Comparison of ENCODE assay signal across 8 cellular contexts in the genomic region with DNA sequence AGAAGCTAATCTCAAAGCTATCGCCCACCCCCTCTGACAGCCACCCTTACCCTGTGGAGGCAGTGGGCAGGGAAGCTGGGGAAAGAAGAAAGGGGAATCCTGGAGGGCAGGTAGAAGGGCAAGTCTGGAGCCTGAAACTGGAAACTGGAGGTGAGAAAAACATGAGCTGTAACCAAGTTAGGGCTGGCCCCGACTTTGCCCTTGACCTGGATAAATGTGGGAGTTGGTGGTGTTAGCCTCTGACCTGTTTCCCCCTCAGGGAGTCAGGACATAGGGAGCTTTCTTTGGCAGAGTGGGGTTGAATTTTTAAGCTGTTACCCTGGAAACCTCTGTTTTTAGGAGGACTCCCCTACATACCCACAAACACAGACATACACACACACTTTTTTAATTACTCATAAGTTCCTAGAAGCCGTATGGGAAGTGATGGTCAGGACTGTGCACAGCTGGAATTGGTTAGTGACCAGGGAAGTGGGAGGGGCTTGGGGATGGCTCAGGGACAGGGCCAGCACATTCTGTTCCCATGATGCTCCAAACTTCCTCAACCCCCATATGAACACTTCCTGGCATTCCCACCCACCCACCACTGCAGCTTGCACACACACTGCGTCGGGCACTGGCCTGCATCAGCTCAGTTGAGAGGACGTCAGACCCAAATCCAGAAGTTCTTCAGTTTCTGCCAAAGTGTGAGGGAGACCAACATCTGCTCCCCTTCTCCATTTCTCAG. TPM values are rescaled to one million over a fixed set of nuclear protein-coding genes. Genes with fewer than 3 reads are reported as not detected.
DNase-seq lines count a peak whose midpoint lies in the region; ATAC-seq, FAIRE-seq and TF ChIP-seq lines count a peak whose summit lies in the region.

No MANE protein-coding gene starts in this region.

- peak overlapping the region; percentile 62 for H3K9ac ChIP-seq in mucosa of stomach (ENCODE audit: low read length)

- H3K4me3 ChIP-seq in epithelial cell of esophagus (ENCODE audit: low read length), result no peak overlapping the region
- no peak overlapping the region for H3K4me3 ChIP-seq in mucosa of stomach (ENCODE audit: low read length)

- peak; percentile 100 for DNase-seq in EH (ENCODE audit: low read depth)
- peak; percentile 76 for DNase-seq in SK-N-DZ (ENCODE audit: low spot score)
- DNase-seq in epithelial cell of esophagus (ENCODE audit: low read depth), result peak; percentile 87
- DNase-seq in urothelium cell line (ENCODE audit: low spot score), result peak; percentile 71
- no peak for DNase-seq in NCI-H2107 (lab: John Stamatoyannopoulos, UW)
- no peak for DNase-seq in activated CD8-positive, alpha-beta memory T cell treated with anti-CD3 and anti-CD28 coated beads for 24 hours

- H3K4me1 ChIP-seq in mucosa of stomach (ENCODE audit: control insufficient read depth, insufficient read depth, low read length), result no peaks in the 10 kb centered on the region

- FAIRE-seq in urothelium cell line (lab: Jason Lieb, UNC), result no peak

- H3K9me3 ChIP-seq in mucosa of stomach (ENCODE audit: control insufficient read depth, low read length), result no peaks in the 10 kb centered on the region

- no peaks in the 10 kb centered on the region for H3K27me3 ChIP-seq in mucosa of stomach (ENCODE audit: control insufficient read depth, insufficient read depth, low read length)

- ATAC-seq in HG02588 (IDR thresholded peaks at IDR 0.05; ENCODE audit: unreplicated experiment), result no peak

- no peaks in the 10 kb centered on the region for H3K36me3 ChIP-seq in mucosa of stomach (ENCODE audit: control insufficient read depth, insufficient read depth, low read length)

- no peak for TF ChIP-seq CTCF in epithelial cell of esophagus (IDR thresholded peaks at IDR 0.05; ENCODE audit: insufficient read depth, low read depth, low read length, missing control alignments)

RNA-seq across cellular contexts. Expression of gene MMP19, which starts 5.0 kb away (rescaled TPM):
- polyA plus RNA-seq in SK-N-DZ (2014; cell fraction: cytosol; rRNA removed), result 0.50 TPM in 1 of 2 replicates, not detected in the other
- polyA plus RNA-seq in SK-N-DZ (2014; cell fraction: nucleus; rRNA removed), result not detected in 2 replicates

RNA-seq across cellular contexts. Expression of gene DNAJC14, which starts 18.4 kb away (rescaled TPM):
- polyA plus RNA-seq in SK-N-DZ (2014; cell fraction: cytosol; rRNA removed), result 51.9 and 55.0 TPM in 2 replicates
- 17.1 and 17.9 TPM in 2 replicates for polyA plus RNA-seq in SK-N-DZ (2014; cell fraction: nucleus; rRNA removed)

RNA-seq across cellular contexts. Expression of gene ORMDL2, which starts 29.9 kb away (rescaled TPM):
- polyA plus RNA-seq in SK-N-DZ (2014; cell fraction: cytosol; rRNA removed), result 10.1 and 14.7 TPM in 2 replicates
- 8.9 and 17.5 TPM in 2 replicates for polyA plus RNA-seq in SK-N-DZ (2014; cell fraction: nucleus; rRNA removed)

RNA-seq across cellular contexts. Expression of gene SARNP, which starts 30.2 kb away (rescaled TPM):
- polyA plus RNA-seq in SK-N-DZ (2014; cell fraction: cytosol; rRNA removed), result 195 and 235 TPM in 2 replicates
- polyA plus RNA-seq in SK-N-DZ (2014; cell fraction: nucleus; rRNA removed), result 99.9 and 153 TPM in 2 replicates

Comparison
In these comparisons a context has a peak if more than half of its experiments do, and no peak if none do; other contexts are left out.
1. DNase-seq: peak in EH (single experiment), SK-N-DZ (single experiment), epithelial cell of esophagus (single experiment) and urothelium cell line (single experiment); none in NCI-H2107 (single experiment) and activated CD8-positive, alpha-beta memory T cell treated with anti-CD3 and anti-CD28 coated beads for 24 hours (single experiment).